In genomic region chr5:32482193-32482592, GRCh38 we compare ENCODE assay signal across 19 cellular contexts.
"Had no signal": no experiment of that assay in that cellular context is flagged by ENCODE, and none has a peak within 500 bp of the region (broad histone marks: within the 10 kb centered on the region; RNA-seq: fewer than 3 reads in every experiment).

No MANE protein-coding gene starts in this region.

- DNase-seq: Kasumi-1, MM.1S, NCI-H1092 treated with DMSO at 0.1 percent for 48 hours, NCI-H1436 treated with DMSO at 0.1 percent for 48 hours, NCI-H1694, NCI-H187 treated with DMSO at 0.1 percent for 48 hours, NCI-H2029 treated with DMSO at 0.1 percent for 48 hours, NCI-H2171 treated with DMSO at 0.1 percent for 48 hours, NCI-H345, NCI-H524, NCI-H526 treated with DMSO at 0.1 percent for 48 hours, NCI-H748 treated with DMSO at 0.1 percent for 48 hours, SHP77, SK-N-SH had no signal

- H3K4me1 Mint-ChIP-seq: IgD-negative memory B cell had no signal

- FAIRE-seq: K562, RCC 7860 had no signal

- H3K36me3 Mint-ChIP-seq: IgD-negative memory B cell had no signal

- H3K27ac Mint-ChIP-seq: IgD-negative memory B cell had no signal

- H3K27ac ChIP-seq: KMS-11, RWPE1 had no signal

- H3K4me3 ChIP-seq: K562 had no signal

- H3K9me3 ChIP-seq: SK-N-SH had no signal

- H3K4me3 Mint-ChIP-seq: IgD-negative memory B cell had no signal

- H3K9me3 Mint-ChIP-seq: IgD-negative memory B cell had no signal
